Comparison of ENCODE assay signal across 9 cellular contexts in the genomic region with DNA sequence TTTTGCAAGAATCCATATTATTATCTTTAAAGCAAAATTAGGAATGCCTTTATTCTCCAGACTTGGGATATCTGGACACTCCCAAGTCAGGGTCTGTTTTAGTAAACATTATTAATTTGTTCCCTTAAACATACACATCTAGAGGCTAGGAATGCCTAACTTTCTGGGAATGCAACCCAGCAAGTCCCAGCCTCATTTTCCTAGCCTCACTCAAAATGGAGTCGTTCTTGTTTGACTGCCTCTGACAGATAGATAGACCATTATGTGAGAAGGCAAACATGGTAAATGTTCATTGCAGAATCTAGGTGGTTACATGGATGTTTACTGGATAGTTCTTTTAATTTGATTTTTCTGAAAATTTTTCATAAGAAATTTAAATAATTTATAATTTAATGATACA.
"Had no signal": no experiment of that assay in that cellular context is flagged by ENCODE, and none has a peak within 500 bp of the region (broad histone marks: within the 10 kb centered on the region; RNA-seq: fewer than 3 reads in every experiment).

No MANE protein-coding gene starts in this region.

- DNase-seq: GM23248, GOT3, H7, HFFc6, IMR-90, KG1 had no signal

- ATAC-seq: HCT116, K562 had no signal

- H3K9me3 Mint-ChIP-seq: HFFc6 had no signal

- FAIRE-seq: HTR-8/SVneo, K562 had no signal

- H3K27ac Mint-ChIP-seq: HFFc6 had no signal

- H3K4me3 Mint-ChIP-seq: HFFc6 had no signal
